In genomic region chrX:31117195-31117594, GRCh38 we compare ENCODE assay signal across 32 cellular contexts. TPM values are rescaled to one million over a fixed set of nuclear protein-coding genes. Genes with fewer than 3 reads are reported as not detected.
"Had no signal": no experiment of that assay in that cellular context is flagged by ENCODE, and none has a peak within 500 bp of the region (broad histone marks: within the 10 kb centered on the region; RNA-seq: fewer than 3 reads in every experiment).

No MANE protein-coding gene starts in this region.

- H3K36me3 ChIP-seq: left lung, neural progenitor cell, pancreas, prostate gland, stomach, thoracic aorta, transverse colon had no signal

- H3K4me2 ChIP-seq: neural progenitor cell had no signal

- ATAC-seq: foreskin keratinocyte; left lung; natural killer cell treated with Interleukin-12 subunit alpha and Interleukin-12 subunit beta and Interleukin-15 and Interleukin-18, amount 100 ng/mL, for 72 hours had no signal

- H3K9me3 Mint-ChIP-seq: neural progenitor cell had no signal

- H3K27me3 ChIP-seq: foreskin keratinocyte, left lung, neural progenitor cell, pancreas, sigmoid colon, stomach, transverse colon had no signal

- H2AFZ ChIP-seq: neural progenitor cell had no signal

- H3K36me3 Mint-ChIP-seq: natural killer cell treated with Interleukin-12 subunit alpha and Interleukin-12 subunit beta and Interleukin-15 and Interleukin-18, amount 100 ng/mL, for 72 hours had no signal

- H3K4me3 ChIP-seq: coronary artery, left lung, lung, neural progenitor cell, pancreas, prostate gland, sigmoid colon, stomach, thoracic aorta, transverse colon had no signal

- H3K27ac ChIP-seq: coronary artery, foreskin keratinocyte, left lung, neural progenitor cell, pancreas, prostate gland, stomach, thoracic aorta, transverse colon had no signal

- DNase-seq: central memory CD4-positive, alpha-beta T cell; effector CD4-positive, alpha-beta T cell; endodermal cell; foreskin keratinocyte; head of caudate nucleus; hippocampal formation; kidney glomerular epithelial cell; left lung; mesenchymal stem cell; midbrain; nucleus accumbens; pancreas; retina; sigmoid colon; small intestine; stimulated activated CD4-positive, alpha-beta T cell treated with anti-CD3 and anti-CD28 coated beads, Interleukin-12 subunit alpha, Interleukin-12 subunit beta, amount 100 ng/mL, for 4 hours; stimulated activated naive CD4-positive, alpha-beta T cell; stomach; substantia nigra; transverse colon had no signal

- H3K4me3 Mint-ChIP-seq: endodermal cell; natural killer cell treated with Interleukin-12 subunit alpha and Interleukin-12 subunit beta and Interleukin-15 and Interleukin-18, amount 100 ng/mL, for 72 hours; neural progenitor cell had no signal

- H3K4me1 Mint-ChIP-seq: endodermal cell, neural progenitor cell had no signal

- H3K9ac ChIP-seq: neural progenitor cell had no signal

- H3K9me3 ChIP-seq: left lung, pancreas, prostate gland, sigmoid colon, stomach, thoracic aorta, transverse colon had no signal

- H3K27ac Mint-ChIP-seq: endodermal cell; natural killer cell treated with Interleukin-12 subunit alpha and Interleukin-12 subunit beta and Interleukin-15 and Interleukin-18, amount 100 ng/mL, for 72 hours; neural progenitor cell had no signal

- H3K4me1 ChIP-seq: foreskin keratinocyte, left lung, neural progenitor cell, pancreas, prostate gland, transverse colon had no signal

RNA-seq across cellular contexts. Expression of gene FTHL17, which starts 45.4 kb away (rescaled TPM):
- total RNA-seq: chondrocyte; dermis microvascular lymphatic vessel endothelial cell; endodermal cell; endothelial cell of umbilical vein; fibroblast of lung; foreskin keratinocyte; left lung; lung; natural killer cell treated with Interleukin-12 subunit alpha and Interleukin-12 subunit beta and Interleukin-15 and Interleukin-18, amount 100 ng/mL, for 72 hours; pancreas; sigmoid colon; stomach; thoracic aorta; transverse colon; ureter had no signal
- polyA plus RNA-seq: endothelial cell of umbilical vein, esophagus, fibroblast of lung, foreskin keratinocyte, lung, pancreas, sigmoid colon, small intestine, stomach had no signal
